8 cellular contexts compared by ENCODE assay signal in genomic region chr19:43779147-43779819, GRCh38. TPM values are rescaled to one million over a fixed set of nuclear protein-coding genes. Genes with fewer than 3 reads are reported as not detected.
DNase-seq lines count a peak whose midpoint lies in the region; ATAC-seq, FAIRE-seq and TF ChIP-seq lines count a peak whose summit lies in the region.

No MANE protein-coding gene starts in this region.

- no peaks in the 10 kb centered on the region for H3K9me2 ChIP-seq in DOHH2 (replicated peaks; ENCODE audit: control insufficient read depth, low read length)

- H3K4me1 ChIP-seq in DOHH2 (ENCODE audit: control insufficient read depth, low read length) (peaks cover 81% of the 10 kb centered on the region), breast epithelium (peaks cover 0 to 18% of the 10 kb centered on the region in 2 donors), trophoblast cell (ENCODE audit: control insufficient read depth in 1 of 2, insufficient read depth in 2 of 2, low read length in 2 of 2) (peaks cover 34 to 37% of the 10 kb centered on the region in 2 experiments)

- no CpG with 5 or more reads among the region's 16 CpGs for WGBS in trophoblast cell (ENCODE audit: extremely low coverage, insufficient coverage, insufficient read length)

- H3K23ac ChIP-seq in trophoblast cell (ENCODE audit: low read length): no peak overlapping the region

- intact Hi-C loops in breast epithelium (cut with DNase I; ENCODE audit: low total_unique reads): no loop called here

- H2AFZ ChIP-seq in trophoblast cell (ENCODE audit: insufficient read depth, low read length, poor library complexity): no peak overlapping the region

- H2BK5ac ChIP-seq in trophoblast cell (ENCODE audit: low read depth, low read length, poor library complexity): peak overlapping the region; percentile 42

- DNase-seq in breast epithelium (ENCODE audit: low spot score in 2 of 2) (peak in 1 of 2 donors; percentile 68), trophoblast cell (no peak), NCI-H446 treated with DMSO at 0.1 percent for 48 hours (lab: John Stamatoyannopoulos, UW) (no peak), D721Med (ENCODE audit: insufficient read length, low spot score) (no peak)
- DNase-seq in activated effector memory CD4-positive, alpha-beta T cell treated with Interleukin-2 at 50 U/mL for 16 hours: no peak

- H3K18ac ChIP-seq in trophoblast cell (ENCODE audit: low read length): peak overlapping the region; percentile 50

- H4K8ac ChIP-seq in trophoblast cell (ENCODE audit: low read depth, low read length): peak overlapping the region; percentile 63

- H3F3A ChIP-seq in DOHH2 (ENCODE audit: control insufficient read depth, insufficient read depth): peaks cover 31% of the 10 kb centered on the region

- no peaks in the 10 kb centered on the region for H4K20me1 ChIP-seq in DOHH2 (ENCODE audit: control insufficient read depth, insufficient read depth, low read depth, low read length)

- TF ChIP-seq POLR2A in breast epithelium (IDR thresholded peaks at IDR 0.05): no peak

- H3K27ac ChIP-seq in DOHH2 (ENCODE audit: low read depth, low read length) (peak overlapping the region; percentile 95), KOPT-K1 (ENCODE audit: low read depth, low read length, poor library complexity, severe bottlenecking) (peak overlapping the region; percentile 90), breast epithelium (peak overlapping the region; percentile 84 to 87), trophoblast cell (ENCODE audit: low read depth, low read length) (peak overlapping the region; percentile 73)

- peak overlapping the region; percentile 62 for H3K14ac ChIP-seq in trophoblast cell (ENCODE audit: low read length)

- H3K36me3 ChIP-seq in DOHH2 (ENCODE audit: control insufficient read depth, low read length) (peaks cover 32% of the 10 kb centered on the region), KOPT-K1 (ENCODE audit: insufficient read depth, low read length) (no peaks in the 10 kb centered on the region), breast epithelium (no peaks in the 10 kb centered on the region), trophoblast cell (ENCODE audit: control insufficient read depth in 1 of 2, insufficient read depth in 2 of 2, low read length in 2 of 2) (no peaks in the 10 kb centered on the region)

- peak overlapping the region; percentile 15 for H2BK12ac ChIP-seq in trophoblast cell (ENCODE audit: low read length)

- ATAC-seq in GM21423 (IDR thresholded peaks at IDR 0.05; ENCODE audit: unreplicated experiment): no peak

- H3K27me3 ChIP-seq in DOHH2 (ENCODE audit: control insufficient read depth, low read length) (no peaks in the 10 kb centered on the region), breast epithelium (no peaks in the 10 kb centered on the region), trophoblast cell (ENCODE audit: insufficient read depth, low read length) (no peaks in the 10 kb centered on the region)

- H3K79me2 ChIP-seq in DOHH2 (ENCODE audit: control insufficient read depth, low read length): peaks cover 67% of the 10 kb centered on the region
- H3K79me2 ChIP-seq in trophoblast cell (ENCODE audit: control insufficient read depth, insufficient read depth, low read length, poor library complexity): peaks cover 2% of the 10 kb centered on the region

- peak overlapping the region; percentile 81 for H2AK5ac ChIP-seq in trophoblast cell (ENCODE audit: low read length)

- H3K79me1 ChIP-seq in trophoblast cell (ENCODE audit: low read length): peaks cover 31% of the 10 kb centered on the region

- peak overlapping the region; percentile 94 for H3K4me3 ChIP-seq in DOHH2 (ENCODE audit: low read length)
- H3K4me3 ChIP-seq in breast epithelium: peak overlapping the region in 2 of 3 donors; percentile 50 to 57
- H3K4me3 ChIP-seq in trophoblast cell (ENCODE audit: low read depth, low read length): no peak overlapping the region

- H3K9ac ChIP-seq in trophoblast cell (ENCODE audit: low read length): no peak overlapping the region

- no peaks in the 10 kb centered on the region for H3K9me3 ChIP-seq in DOHH2 (ENCODE audit: control insufficient read depth, insufficient read depth, low read length)
- no peaks in the 10 kb centered on the region for H3K9me3 ChIP-seq in KOPT-K1 (ENCODE audit: insufficient read depth, low read length, poor library complexity, severe bottlenecking)
- no peaks in the 10 kb centered on the region for H3K9me3 ChIP-seq in breast epithelium
- peaks cover 12% of the 10 kb centered on the region for H3K9me3 ChIP-seq in trophoblast cell (ENCODE audit: insufficient read depth, low read depth, low read length)

- H3K4ac ChIP-seq in trophoblast cell (ENCODE audit: low read depth, low read length): peak overlapping the region; percentile 12

- H3K4me2 ChIP-seq in DOHH2 (ENCODE audit: low read length): peak overlapping the region; percentile 90
- peak overlapping the region; percentile 15 for H3K4me2 ChIP-seq in trophoblast cell (ENCODE audit: low read length)

- H4K91ac ChIP-seq in trophoblast cell (ENCODE audit: low read depth, low read length): peak overlapping the region; percentile 87

- FAIRE-seq in D721Med (lab: Jason Lieb, UNC): no peak

- TF ChIP-seq CTCF in DOHH2 (IDR thresholded peaks at IDR 0.05; ENCODE audit: low read depth, low read length, poor library complexity, severe bottlenecking) (no peak), breast epithelium (IDR thresholded peaks at IDR 0.05) (no peak), D721Med (IDR thresholded peaks at IDR 0.05; ENCODE audit: insufficient read depth, missing control alignments) (no peak)

- H2BK120ac ChIP-seq in trophoblast cell (ENCODE audit: insufficient read depth, low read length, poor library complexity): peak overlapping the region; percentile 76

- no peak overlapping the region for H4K12ac ChIP-seq in trophoblast cell (ENCODE audit: low read depth, low read length)

RNA-seq across cellular contexts. Expression of gene KCNN4, which starts 1.5 kb away (rescaled TPM):
- 10 to 100 TPM in 2 of 3 donors, 1 to 10 TPM in 1; 1.9 to 61.9 (median 28.2) TPM for total RNA-seq in breast epithelium
- 46.3 and 48.1 TPM in 2 replicates for polyA plus RNA-seq in trophoblast cell (2013)

RNA-seq across cellular contexts. Expression of gene LYPD5, which starts 23.0 kb away (rescaled TPM):
- 1 to 10 TPM in 2 of 3 donors, under 1 TPM in 1; 0.48 to 7.2 (median 6.2) TPM for total RNA-seq in breast epithelium
- 75.1 and 79.1 TPM in 2 replicates for polyA plus RNA-seq in trophoblast cell (2013)

RNA-seq across cellular contexts. Expression of gene SMG9, which starts 24.5 kb away (rescaled TPM):
- 10 to 100 TPM; 10.6 to 29.9 (median 20.6) TPM for total RNA-seq in breast epithelium
- polyA plus RNA-seq in trophoblast cell (2013): 29.5 and 29.9 TPM in 2 replicates

RNA-seq across cellular contexts. Expression of gene ZNF283, which starts 47.8 kb away (rescaled TPM):
- 10 to 100 TPM in 2 of 3 donors, 1 to 10 TPM in 1; 6.9 to 19.6 (median 13.8) TPM for total RNA-seq in breast epithelium
- polyA plus RNA-seq in trophoblast cell (2013): 3.7 and 4.0 TPM in 2 replicates
